8 cellular contexts compared by ENCODE assay signal in the genomic region with DNA sequence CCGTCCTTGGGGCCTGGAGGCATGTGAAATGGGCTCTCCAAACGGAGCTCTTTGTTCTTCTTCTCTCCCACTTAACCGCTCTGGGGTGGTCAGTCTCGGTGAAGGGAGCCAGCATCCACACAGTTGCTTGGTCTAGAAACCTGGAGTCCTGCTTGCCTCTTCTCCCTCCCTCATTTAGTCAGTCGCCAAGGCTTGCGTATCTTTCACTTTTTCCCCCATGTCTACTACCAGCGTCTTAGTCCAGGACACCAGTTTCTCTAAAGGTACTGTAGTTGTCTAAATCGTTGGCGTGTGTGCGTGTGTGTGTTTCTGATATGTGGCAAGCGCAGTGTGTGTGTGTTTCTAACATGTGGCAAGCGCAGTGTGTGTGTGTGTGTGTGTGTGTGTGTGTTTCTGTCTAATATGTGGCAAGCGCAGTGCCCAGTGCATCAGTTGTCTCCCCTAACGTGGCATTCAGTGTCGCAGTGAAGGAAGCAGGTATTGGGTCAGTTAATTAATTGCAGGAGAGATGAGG. TPM values are rescaled to one million over a fixed set of nuclear protein-coding genes. Genes with fewer than 3 reads are reported as not detected.
DNase-seq lines count a peak whose midpoint lies in the region; ATAC-seq, FAIRE-seq and TF ChIP-seq lines count a peak whose summit lies in the region.

No MANE protein-coding gene starts in this region.

- ATAC-seq in HG03565 (IDR thresholded peaks at IDR 0.05; ENCODE audit: unreplicated experiment) = no peak

- peaks cover 21% of the 10 kb centered on the region for H3K36me3 Mint-ChIP-seq in nephron progenitor cell (ENCODE audit: low read depth)

- peak; percentile 46 for DNase-seq in SIG-M5 treated with dmso at 0.1 percent for 504 hours (lab: John Stamatoyannopoulos, UW; ENCODE audit: unreplicated experiment)
- DNase-seq in SIG-M5 (lab: John Stamatoyannopoulos, UW) = no peak
- no peak for DNase-seq in SJSA1 (ENCODE audit: low read depth in 1 of 2, low spot score in 2 of 2)
- DNase-seq in endothelial cell of umbilical vein (ENCODE audit: low read depth, low spot score) = peak; percentile 43
- no peak for DNase-seq in nephron progenitor cell
- no peak for DNase-seq in GM03348 (ENCODE audit: low spot score)
- DNase-seq in ureter (ENCODE audit: low spot score) = no peak

- H3K9ac ChIP-seq in endothelial cell of umbilical vein (replicated peaks; ENCODE audit: extremely low read depth, insufficient read depth, low read length) = peak overlapping the region; percentile 91

- BruUV-seq in endothelial cell of umbilical vein (replicated peaks; lab: Mats Ljungman, UMichigan) = TSS peak; percentile 41

- no peaks in the 10 kb centered on the region for H3K9me1 ChIP-seq in endothelial cell of umbilical vein (replicated peaks; ENCODE audit: control insufficient read depth, extremely low read depth, insufficient read depth, low read length)

- intact Hi-C loops in endothelial cell of umbilical vein (cut with micrococcal nuclease) = loop anchor here (2.0 kb wide), 1 partner anchor 101 kb away; no protein-coding TSS in a partner anchor

- CTCF ChIA-PET in endothelial cell of umbilical vein (lab: Charles Lee) = interaction anchor here (1.0 to 2.9 kb wide), 6 partner anchors 36 to 182 kb away, joined by 3 to 24 read pairs (median 7); no protein-coding TSS in a partner anchor

- peaks cover 45% of the 10 kb centered on the region for H3K4me1 Mint-ChIP-seq in nephron progenitor cell

- peaks cover 8% of the 10 kb centered on the region for H3K27me3 Mint-ChIP-seq in nephron progenitor cell (ENCODE audit: low read depth, poor library complexity)

- TF ChIP-seq CTCF in endothelial cell of umbilical vein (IDR thresholded peaks at IDR 0.05; ENCODE audit: extremely low read depth in 1 of 2, insufficient read depth in 1 of 2, low read depth in 1 of 2, low read length in 2 of 2) (no peak), nephron progenitor cell (IDR thresholded peaks at IDR 0.05) (no peak)

- H4K20me1 ChIP-seq in endothelial cell of umbilical vein (replicated peaks; ENCODE audit: control insufficient read depth, extremely low read depth, insufficient read depth, low read length) = no peaks in the 10 kb centered on the region

- peaks cover 21% of the 10 kb centered on the region for H3K36me3 ChIP-seq in SJSA1
- peaks cover 0 to 5% of the 10 kb centered on the region in 2 experiments for H3K36me3 ChIP-seq in endothelial cell of umbilical vein (ENCODE audit: control insufficient read depth in 2 of 2, extremely low read depth in 1 of 2, insufficient read depth in 2 of 2, low read length in 2 of 2)

- H3K9me3 Mint-ChIP-seq in nephron progenitor cell = no peaks in the 10 kb centered on the region

- POLR2A ChIA-PET in endothelial cell of umbilical vein (lab: Charles Lee) = interaction anchor here (0.6 to 1.5 kb wide), 7 partner anchors 9 to 84 kb away, joined by 3 to 5 read pairs (median 3); a partner anchor contains a TSS

- H3K27me3 ChIP-seq in SJSA1 (replicated peaks) (no peaks in the 10 kb centered on the region), endothelial cell of umbilical vein (ENCODE audit: control insufficient read depth in 2 of 2, insufficient read depth in 2 of 2, low read length in 2 of 2) (no peaks in the 10 kb centered on the region)

- H3K9me3 ChIP-seq in SJSA1 (replicated peaks) (no peaks in the 10 kb centered on the region), endothelial cell of umbilical vein (replicated peaks; ENCODE audit: control insufficient read depth, insufficient read depth, low read length) (no peaks in the 10 kb centered on the region)

- peak overlapping the region; percentile 99 for H3K4me3 Mint-ChIP-seq in nephron progenitor cell

- dilution Hi-C loops in endothelial cell of umbilical vein (cut with MboI; ENCODE audit: extremely low pct_ligation_motif_present, low sequenced_read_pairs) = no loop called here

- H3K27ac ChIP-seq in SJSA1 = peak overlapping the region; percentile 67
- H3K27ac ChIP-seq in endothelial cell of umbilical vein (ENCODE audit: insufficient read depth, low read depth, low read length) = peak overlapping the region; percentile 66

- no peak for FAIRE-seq in endothelial cell of umbilical vein (lab: Jason Lieb, UNC)

- H3K27ac Mint-ChIP-seq in nephron progenitor cell = peak overlapping the region; percentile 100

- TF ChIP-seq POLR2A in endothelial cell of umbilical vein (IDR thresholded peaks at IDR 0.05; ENCODE audit: low read depth, low read length) = no peak

- H3K79me2 ChIP-seq in endothelial cell of umbilical vein (ENCODE audit: control insufficient read depth, insufficient read depth, low read length) = peaks cover 55% of the 10 kb centered on the region

- no peak overlapping the region for H2AFZ ChIP-seq in endothelial cell of umbilical vein (ENCODE audit: low read depth, low read length)

- peaks cover 21% of the 10 kb centered on the region for H3K4me1 ChIP-seq in SJSA1 (replicated peaks)
- peaks cover 26% of the 10 kb centered on the region for H3K4me1 ChIP-seq in endothelial cell of umbilical vein (ENCODE audit: control insufficient read depth, extremely low read depth, insufficient read depth, low read length)

- peak overlapping the region; percentile 81 for H3K4me3 ChIP-seq in SJSA1
- H3K4me3 ChIP-seq in endothelial cell of umbilical vein (replicated peaks in 1 of 3; ENCODE audit: insufficient read depth in 1 of 3, low read depth in 1 of 3, low read length in 3 of 3) = peak overlapping the region; percentile 24 to 79 (median 73)

- H3K4me2 ChIP-seq in endothelial cell of umbilical vein (ENCODE audit: insufficient read depth, low read length) = peak overlapping the region; percentile 81

TF ChIP-seq in endothelial cell of umbilical vein, 7 proteins besides CTCF, POLR2A, EP300 and RAD21:
- TF ChIP-seq GATA2 (IDR thresholded peaks at IDR 0.05; ENCODE audit: insufficient read depth, insufficient read length, low read depth, low read length) (no peak), FOS (IDR thresholded peaks at IDR 0.05; ENCODE audit: borderline replicate concordance, insufficient read depth, low read length) (no peak), EZH2 (IDR thresholded peaks at IDR 0.05; ENCODE audit: borderline replicate concordance, low read depth, low read length, severe bottlenecking) (no peak), POLR2AphosphoS5 (IDR thresholded peaks at IDR 0.05; ENCODE audit: insufficient read depth, low read depth, low read length) (no peak)
- TF ChIP-seq, protein P1, sequence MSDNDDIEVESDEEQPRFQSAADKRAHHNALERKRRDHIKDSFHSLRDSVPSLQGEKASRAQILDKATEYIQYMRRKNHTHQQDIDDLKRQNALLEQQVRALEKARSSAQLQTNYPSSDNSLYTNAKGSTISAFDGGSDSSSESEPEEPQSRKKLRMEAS (IDR thresholded peaks at IDR 0.05; ENCODE audit: insufficient read depth, insufficient read length) = no peak

RNA-seq across cellular contexts. Expression of a gene that starts 0.6 kb away (rescaled TPM):
- total RNA-seq in SJSA1 (2014; rRNA removed; shearing (Covaris generic)) = 212 and 267 TPM in 2 replicates
- total RNA-seq in endothelial cell of umbilical vein (78.9 and 82.0 TPM in 2 replicates), ureter (136 TPM)
- 72.0 and 96.9 TPM in 2 replicates for polyA plus RNA-seq in endothelial cell of umbilical vein
- polyA plus RNA-seq in endothelial cell of umbilical vein (2011; cell fraction: cytosol; rRNA removed) = 132 and 139 TPM in 2 replicates
- polyA plus RNA-seq in endothelial cell of umbilical vein (2011; cell fraction: nucleus; rRNA removed) = 44.3 and 57.7 TPM in 2 replicates
- 120 and 125 TPM in 2 replicates for polyA plus RNA-seq in endothelial cell of umbilical vein (2012)
- polyA minus RNA-seq in endothelial cell of umbilical vein = 26.1 and 35.3 TPM in 2 replicates
- polyA minus RNA-seq in endothelial cell of umbilical vein (2011; cell fraction: cytosol; rRNA and poly(A)+ RNA removed) = 29.0 TPM
- 15.6 and 25.5 TPM in 2 replicates for polyA minus RNA-seq in endothelial cell of umbilical vein (2011; cell fraction: nucleus; rRNA and poly(A)+ RNA removed)

RNA-seq across cellular contexts. Expression of a gene that starts 22.9 kb away (rescaled TPM):
- total RNA-seq in SJSA1 (2014; rRNA removed; shearing (Covaris generic)) = 3.6 and 4.4 TPM in 2 replicates
- total RNA-seq in endothelial cell of umbilical vein (7.6 and 8.8 TPM in 2 replicates), ureter (18.9 TPM)
- 7.5 and 8.2 TPM in 2 replicates for polyA plus RNA-seq in endothelial cell of umbilical vein
- polyA plus RNA-seq in endothelial cell of umbilical vein (2011; cell fraction: cytosol; rRNA removed) = 5.9 and 6.7 TPM in 2 replicates
- 7.5 and 8.8 TPM in 2 replicates for polyA plus RNA-seq in endothelial cell of umbilical vein (2011; cell fraction: nucleus; rRNA removed)
- polyA plus RNA-seq in endothelial cell of umbilical vein (2012) = 8.1 and 8.7 TPM in 2 replicates
- 17.4 and 17.6 TPM in 2 replicates for polyA minus RNA-seq in endothelial cell of umbilical vein
- polyA minus RNA-seq in endothelial cell of umbilical vein (2011; cell fraction: cytosol; rRNA and poly(A)+ RNA removed) = 11.8 TPM
- polyA minus RNA-seq in endothelial cell of umbilical vein (2011; cell fraction: nucleus; rRNA and poly(A)+ RNA removed) = 6.0 and 12.3 TPM in 2 replicates

Comparison
In these comparisons a context has a peak if more than half of its experiments do, and no peak if none do; other contexts are left out.
1. DNase-seq: peak in SIG-M5 treated with dmso at 0.1 percent for 504 hours (single experiment) and endothelial cell of umbilical vein (single experiment); none in SIG-M5 (single experiment), SJSA1 (0 of 2), nephron progenitor cell (single experiment), GM03348 (single experiment) and ureter (single experiment).